In genomic region chr2:240628507-240629418, GRCh38 we compare ENCODE assay signal across 18 cellular contexts. TPM values are rescaled to one million over a fixed set of nuclear protein-coding genes. Genes with fewer than 3 reads are reported as not detected.
DNase-seq lines count a peak whose midpoint lies in the region; ATAC-seq, FAIRE-seq and TF ChIP-seq lines count a peak whose summit lies in the region.
"Had no signal": no experiment of that assay in that cellular context is flagged by ENCODE, and none has a peak within 500 bp of the region (broad histone marks: within the 10 kb centered on the region; RNA-seq: fewer than 3 reads in every experiment).

No MANE protein-coding gene starts in this region.

- H3K9me3 Mint-ChIP-seq in activated T-cell treated with anti-CD3 and anti-CD28 coated beads, Interleukin-2, amount 50 U/mL, for 4 hours: peaks cover 8% of the 10 kb centered on the region

- H3K4me1 Mint-ChIP-seq in activated T-cell treated with anti-CD3 and anti-CD28 coated beads, Interleukin-2, amount 50 U/mL, for 4 hours (ENCODE audit: low read depth): peaks cover 28% of the 10 kb centered on the region

- no peak overlapping the region for H3K4me3 Mint-ChIP-seq in activated T-cell treated with anti-CD3 and anti-CD28 coated beads, Interleukin-2, amount 50 U/mL, for 4 hours

- TF ChIP-seq POLR2A in GM12892 (IDR thresholded peaks at IDR 0.05; ENCODE audit: low read depth, low read length): no peak

- FAIRE-seq in GM12892 (lab: Jason Lieb, UNC): no peak

- H3K36me3 Mint-ChIP-seq in activated T-cell treated with anti-CD3 and anti-CD28 coated beads, Interleukin-2, amount 50 U/mL, for 4 hours (ENCODE audit: insufficient read depth): no peaks in the 10 kb centered on the region

- peak; percentile 16 for DNase-seq in activated T-cell treated with anti-CD3 and anti-CD28 coated beads, Interleukin-2, amount 50 U/mL, for 1 hour
- no peak for DNase-seq in activated T-cell treated with anti-CD3 and anti-CD28 coated beads, Interleukin-2, amount 50 U/mL, for 4 hours
- DNase-seq in GM12892 (ENCODE audit: insufficient read length): peak; percentile 13
- peak; percentile 3 to 17 for DNase-seq in left colon
- peak; percentile 78 for DNase-seq in posterior vena cava (ENCODE audit: low spot score)
- DNase-seq in occipital lobe (lab: John Stamatoyannopoulos, UW): no peak
- DNase-seq in NCI-H2107 treated with DMSO at 0.1 percent for 48 hours (lab: John Stamatoyannopoulos, UW; ENCODE audit: unreplicated experiment): no peak
- DNase-seq: dermis blood vessel endothelial cell; mesenchymal stem cell; NCI-H1417 treated with DMSO at 0.1 percent for 48 hours; stimulated activated CD4-positive, alpha-beta T cell treated with anti-CD3 and anti-CD28 coated beads, Interleukin-2, amount 100 ng/mL, for 24 hours had no signal

- intact Hi-C loops in left colon (cut with DNase I, micrococcal nuclease): no loop called here
- intact Hi-C loops in posterior vena cava (cut with DNase I): no loop called here

- H3K27me3 Mint-ChIP-seq in activated T-cell treated with anti-CD3 and anti-CD28 coated beads, Interleukin-2, amount 50 U/mL, for 4 hours (ENCODE audit: low read depth): no peaks in the 10 kb centered on the region
- H3K27me3 Mint-ChIP-seq: CD8-positive, alpha-beta memory T cell had no signal

- ATAC-seq in activated T-cell treated with anti-CD3 and anti-CD28 coated beads, Interleukin-2, amount 50 U/mL, for 4 hours: no peak
- no peak for ATAC-seq in left colon
- no peak for ATAC-seq in HG02571 (IDR thresholded peaks at IDR 0.05; ENCODE audit: unreplicated experiment)
- ATAC-seq: esophagus mucosa, right cardiac atrium had no signal

RNA-seq across cellular contexts. Expression of gene GPR35, which starts 3.5 kb away (rescaled TPM):
- 1 to 10 TPM; 3.0 to 3.5 (median 3.3) TPM for total RNA-seq in activated T-cell treated with anti-CD3 and anti-CD28 coated beads, Interleukin-2, amount 50 U/mL, for 4 hours
- polyA plus RNA-seq in GM12892 (2012; ENCODE audit: missing spikeins): 1.1 TPM
- 10 to 100 TPM; 67.5 to 84.3 TPM for total RNA-seq in left colon
- 1 to 10 TPM; 1.2 to 1.8 TPM for total RNA-seq in posterior vena cava
- 0.31 TPM for total RNA-seq in occipital lobe

RNA-seq across cellular contexts. Expression of gene CAPN10, which starts 42.2 kb away (rescaled TPM):
- total RNA-seq in activated T-cell treated with anti-CD3 and anti-CD28 coated beads, Interleukin-2, amount 50 U/mL, for 4 hours: 10 to 100 TPM; 38.2 to 43.4 (median 41.1) TPM
- polyA plus RNA-seq in GM12892 (2012; ENCODE audit: missing spikeins): 12.0 TPM
- total RNA-seq in left colon (10 to 100 TPM; 33.6 to 36.1 TPM), posterior vena cava (10 to 100 TPM; 18.6 to 22.6 TPM), occipital lobe (27.1 TPM)

RNA-seq across cellular contexts. Expression of gene AQP12B, which starts 53.9 kb away (rescaled TPM):
- total RNA-seq in activated T-cell treated with anti-CD3 and anti-CD28 coated beads, Interleukin-2, amount 50 U/mL, for 4 hours: not detected
- not detected for polyA plus RNA-seq in GM12892 (2012; ENCODE audit: missing spikeins)
- 1 to 10 TPM in 1 of 2 donors, under 1 TPM in 1; 0.85 to 2.4 TPM for total RNA-seq in left colon
- under 1 TPM in 1 of 2 donors, not detected in 1; 0.19 TPM for total RNA-seq in posterior vena cava
- total RNA-seq in occipital lobe: not detected
- total RNA-seq: CD8-positive, alpha-beta memory T cell; dermis blood vessel endothelial cell; esophagus mucosa; right cardiac atrium; T-helper 1 cell treated with Interleukin-12 subunit alpha and Interleukin-12 subunit beta and Interleukin-4 antibody, amounts not matched to agents 30 ng/mL and 1 ng/mL, for 36 hours had no signal
- polyA plus RNA-seq: AG04450; CD8-positive, alpha-beta memory T cell; neural cell; right cardiac atrium had no signal

Comparison
In these comparisons a context has a peak if more than half of its experiments do, and no peak if none do; other contexts are left out.
1. DNase-seq: peak in activated T-cell treated with anti-CD3 and anti-CD28 coated beads, Interleukin-2, amount 50 U/mL, for 1 hour (single experiment), GM12892 (single experiment), left colon (2 of 2) and posterior vena cava (single experiment); none in activated T-cell treated with anti-CD3 and anti-CD28 coated beads, Interleukin-2, amount 50 U/mL, for 4 hours (single experiment), occipital lobe (single experiment) and NCI-H2107 treated with DMSO at 0.1 percent for 48 hours (single experiment).
2. RNA of gene GPR35, which starts 3.5 kb away (total RNA-seq): 67.5 to 84.3 TPM in left colon; 3.0 to 3.5 TPM in activated T-cell treated with anti-CD3 and anti-CD28 coated beads, Interleukin-2, amount 50 U/mL, for 4 hours, 1.2 to 1.8 TPM in posterior vena cava and 0.31 TPM in occipital lobe (single experiment); every median in the first group is over 10 times any median in the second.